1 cellular context compared by ENCODE assay signal in the genomic region with DNA sequence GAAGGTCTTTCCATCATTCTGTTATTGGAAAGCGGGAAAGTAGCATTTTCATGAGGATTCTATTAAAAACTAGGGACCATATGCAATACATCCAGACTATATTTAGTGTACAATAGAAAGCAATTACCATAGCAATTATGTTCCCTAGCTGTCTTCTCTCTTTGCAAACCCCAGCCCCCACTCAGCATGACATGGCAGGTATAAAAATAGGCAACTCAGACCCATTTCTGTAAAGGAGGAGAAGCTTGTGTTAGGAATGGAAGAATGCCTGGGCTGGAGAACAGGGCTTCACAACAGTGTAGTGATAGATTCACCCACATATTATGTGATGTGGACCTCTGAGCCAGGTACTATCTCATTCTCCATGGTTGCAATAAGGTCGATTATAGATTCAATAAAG.
TF ChIP-seq lines count a peak whose summit lies in the region.

No MANE protein-coding gene starts in this region.

TF ChIP-seq in K562, 482 proteins besides CTCF, POLR2A, EP300 and RAD21:
- peak; percentile 65; the same call in 1 of the 2 replicates for TF ChIP-seq MEF2A (IDR thresholded peaks at IDR 0.05; ENCODE audit: control insufficient read depth, low read depth, low read length)
- TF ChIP-seq MAFF (IDR thresholded peaks at IDR 0.05; ENCODE audit: low read length): peak; percentile 39; the same call in 1 of the 2 replicates
- TF ChIP-seq NFE2 (IDR thresholded peaks at IDR 0.05; ENCODE audit: low read depth): peak; percentile 78
- peak; percentile 72; the same call in 1 of the 2 replicates for TF ChIP-seq MEF2D (tag; conservative IDR thresholded peaks at IDR 0.05; ENCODE audit: low read depth)
- TF ChIP-seq CREB1 (IDR thresholded peaks at IDR 0.05): no peak
- no peak for TF ChIP-seq CREB1 (CRISPR knock-in tag; IDR thresholded peaks at IDR 0.05)
- TF ChIP-seq SP2 (IDR thresholded peaks at IDR 0.05; ENCODE audit: extremely low read depth, low read depth, low read length, poor library complexity, severe bottlenecking): no peak
- no peak for TF ChIP-seq E2F3 (CRISPR knock-in tag; IDR thresholded peaks at IDR 0.05)
- peak; percentile 15; the same call in 1 of the 2 replicates for TF ChIP-seq MAFG (tag; conservative IDR thresholded peaks at IDR 0.05)
- TF ChIP-seq, protein P1, sequence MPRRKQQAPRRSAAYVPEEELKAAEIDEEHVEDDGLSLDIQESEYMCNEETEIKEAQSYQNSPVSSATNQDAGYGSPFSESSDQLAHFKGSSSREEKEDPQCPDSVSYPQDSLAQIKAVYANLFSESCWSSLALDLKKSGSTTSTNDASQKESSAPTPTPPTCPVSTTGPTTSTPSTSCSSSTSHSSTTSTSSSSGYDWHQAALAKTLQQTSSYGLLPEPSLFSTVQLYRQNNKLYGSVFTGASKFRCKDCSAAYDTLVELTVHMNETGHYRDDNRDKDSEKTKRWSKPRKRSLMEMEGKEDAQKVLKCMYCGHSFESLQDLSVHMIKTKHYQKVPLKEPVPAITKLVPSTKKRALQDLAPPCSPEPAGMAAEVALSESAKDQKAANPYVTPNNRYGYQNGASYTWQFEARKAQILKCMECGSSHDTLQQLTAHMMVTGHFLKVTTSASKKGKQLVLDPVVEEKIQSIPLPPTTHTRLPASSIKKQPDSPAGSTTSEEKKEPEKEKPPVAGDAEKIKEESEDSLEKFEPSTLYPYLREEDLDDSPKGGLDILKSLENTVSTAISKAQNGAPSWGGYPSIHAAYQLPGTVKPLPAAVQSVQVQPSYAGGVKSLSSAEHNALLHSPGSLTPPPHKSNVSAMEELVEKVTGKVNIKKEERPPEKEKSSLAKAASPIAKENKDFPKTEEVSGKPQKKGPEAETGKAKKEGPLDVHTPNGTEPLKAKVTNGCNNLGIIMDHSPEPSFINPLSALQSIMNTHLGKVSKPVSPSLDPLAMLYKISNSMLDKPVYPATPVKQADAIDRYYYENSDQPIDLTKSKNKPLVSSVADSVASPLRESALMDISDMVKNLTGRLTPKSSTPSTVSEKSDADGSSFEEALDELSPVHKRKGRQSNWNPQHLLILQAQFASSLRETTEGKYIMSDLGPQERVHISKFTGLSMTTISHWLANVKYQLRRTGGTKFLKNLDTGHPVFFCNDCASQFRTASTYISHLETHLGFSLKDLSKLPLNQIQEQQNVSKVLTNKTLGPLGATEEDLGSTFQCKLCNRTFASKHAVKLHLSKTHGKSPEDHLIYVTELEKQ (CRISPR knock-in tag; IDR thresholded peaks at IDR 0.05): no peak
